ENCODE assay signal across 14 cellular contexts in genomic region chr7:128192497-128193142, GRCh38. TPM values are rescaled to one million over a fixed set of nuclear protein-coding genes. Genes with fewer than 3 reads are reported as not detected.
"Had no signal": no experiment of that assay in that cellular context is flagged by ENCODE, and none has a peak within 500 bp of the region (broad histone marks: within the 10 kb centered on the region; RNA-seq: fewer than 3 reads in every experiment).

No MANE protein-coding gene starts in this region.

- DNase-seq: activated CD4-positive, alpha-beta T cell treated with anti-CD3 and anti-CD28 coated beads for 4 hours; activated naive CD8-positive, alpha-beta T cell treated with anti-CD3 and anti-CD28 coated beads, Interleukin-2, amount 10 ng/mL, durations not matched to agents 7 days and 5 days; activated T-cell treated with anti-CD3 and anti-CD28 coated beads, Interleukin-2, amount 50 U/mL, for 4 hours; effector CD4-positive, alpha-beta T cell; foreskin melanocyte; kidney; left ventricle myocardium inferior; mesenchymal stem cell; nephron progenitor cell; stimulated activated CD4-positive, alpha-beta T cell treated with anti-CD3 and anti-CD28 coated beads, Interleukin-4, amount 100 ng/mL, for 1 hour; stimulated activated naive CD8-positive, alpha-beta T cell treated with anti-CD3 and anti-CD28 coated beads, Interleukin-15, amount 100 ng/mL, for 72 hours had no signal

- H3K36me3 ChIP-seq: left ventricle myocardium inferior, thoracic aorta had no signal

- H3K4me3 ChIP-seq: left ventricle myocardium inferior, thoracic aorta had no signal

- H3K4me1 ChIP-seq: left ventricle myocardium inferior had no signal

- H3K4me3 Mint-ChIP-seq: activated naive CD8-positive, alpha-beta T cell treated with anti-CD3 and anti-CD28 coated beads, Interleukin-2, amount 10 ng/mL, durations not matched to agents 7 days and 5 days; activated T-cell treated with anti-CD3 and anti-CD28 coated beads, Interleukin-2, amount 50 U/mL, for 4 hours; nephron progenitor cell; stimulated activated naive CD8-positive, alpha-beta T cell treated with anti-CD3 and anti-CD28 coated beads, Interleukin-15, amount 100 ng/mL, for 72 hours had no signal

- H3K27ac Mint-ChIP-seq: activated naive CD8-positive, alpha-beta T cell treated with anti-CD3 and anti-CD28 coated beads, Interleukin-2, amount 10 ng/mL, durations not matched to agents 7 days and 5 days; nephron progenitor cell; stimulated activated naive CD8-positive, alpha-beta T cell treated with anti-CD3 and anti-CD28 coated beads, Interleukin-15, amount 100 ng/mL, for 72 hours had no signal

- H3K27ac ChIP-seq: left ventricle myocardium inferior, thoracic aorta had no signal

- H3K4me1 Mint-ChIP-seq: activated naive CD8-positive, alpha-beta T cell treated with anti-CD3 and anti-CD28 coated beads, Interleukin-2, amount 10 ng/mL, durations not matched to agents 7 days and 5 days; nephron progenitor cell had no signal

- FAIRE-seq: colon, endothelial cell of umbilical vein, kidney had no signal

RNA-seq across cellular contexts. Expression of gene LEP, which starts 48.5 kb away (rescaled TPM):
- total RNA-seq: activated naive CD8-positive, alpha-beta T cell treated with anti-CD3 and anti-CD28 coated beads, Interleukin-2, amount 10 ng/mL, durations not matched to agents 7 days and 5 days; activated T-cell treated with anti-CD3 and anti-CD28 coated beads, Interleukin-2, amount 50 U/mL, for 4 hours; endothelial cell of umbilical vein; kidney; thoracic aorta had no signal
- polyA plus RNA-seq: endothelial cell of umbilical vein had no signal
